Comparison of ENCODE assay signal across 8 cellular contexts in the genomic region with DNA sequence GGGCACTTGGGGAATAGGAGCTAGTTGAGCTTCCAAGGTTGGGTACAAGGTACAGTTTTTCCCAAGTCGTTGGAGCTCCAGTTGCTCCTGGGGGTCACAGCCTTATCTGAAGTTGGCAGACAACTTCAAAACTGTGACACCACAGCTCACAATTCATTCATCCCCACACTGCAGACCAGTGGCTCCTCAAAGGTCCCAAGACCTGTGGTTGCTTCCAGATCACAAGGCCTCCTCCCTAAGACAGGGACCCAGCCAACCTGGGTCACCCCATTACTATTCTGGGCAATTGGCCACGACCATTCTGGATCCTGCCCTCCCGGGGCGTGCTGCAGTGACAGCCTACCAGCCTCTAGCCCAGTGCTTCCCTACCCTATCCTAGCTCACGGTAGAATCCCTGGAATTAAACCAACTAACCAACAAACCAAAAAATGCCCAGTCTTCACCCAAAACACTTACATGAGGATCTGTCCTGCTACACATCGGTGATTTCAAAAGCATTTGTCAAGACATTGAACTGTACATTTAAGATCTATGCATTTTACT. TPM values are rescaled to one million over a fixed set of nuclear protein-coding genes. Genes with fewer than 3 reads are reported as not detected.
DNase-seq lines count a peak whose midpoint lies in the region; ATAC-seq and TF ChIP-seq lines count a peak whose summit lies in the region.

No MANE protein-coding gene starts in this region.

- H3K9me3 ChIP-seq in T-helper 17 cell (ENCODE audit: control insufficient read depth, low read length, poor library complexity, severe bottlenecking) (no peaks in the 10 kb centered on the region), skeletal muscle satellite cell (replicated peaks; ENCODE audit: low read length) (no peaks in the 10 kb centered on the region)

- H3K4me2 ChIP-seq in skeletal muscle satellite cell (ENCODE audit: low read length) = peak overlapping the region; percentile 86

- H3K4me3 Mint-ChIP-seq in activated T-cell treated with anti-CD3 and anti-CD28 coated beads, Interleukin-2, amount 50 U/mL, for 24 hours = peak overlapping the region; percentile 82
- H3K4me3 Mint-ChIP-seq in T-helper 17 cell = peak overlapping the region; percentile 86

- H3K27me3 ChIP-seq in foreskin keratinocyte (no peaks in the 10 kb centered on the region), skeletal muscle satellite cell (ENCODE audit: control insufficient read depth, insufficient read depth, low read length) (no peaks in the 10 kb centered on the region)

- H3K4me1 ChIP-seq in foreskin keratinocyte (peaks cover 4% of the 10 kb centered on the region), skeletal muscle satellite cell (ENCODE audit: control insufficient read depth, insufficient read depth, low read length) (peaks cover 39% of the 10 kb centered on the region)

- peak overlapping the region; percentile 73 for H3K4me3 ChIP-seq in skeletal muscle satellite cell (ENCODE audit: low read length)

- H3K27ac Mint-ChIP-seq in activated T-cell treated with anti-CD3 and anti-CD28 coated beads, Interleukin-2, amount 50 U/mL, for 24 hours = peak overlapping the region; percentile 94
- H3K27ac Mint-ChIP-seq in T-helper 17 cell = peak overlapping the region; percentile 92

- peak overlapping the region; percentile 70 for H3K9ac ChIP-seq in skeletal muscle satellite cell (ENCODE audit: low read depth, low read length)

- H3K27ac ChIP-seq in foreskin keratinocyte = peak overlapping the region; percentile 4

- H3K36me3 ChIP-seq in skeletal muscle satellite cell (ENCODE audit: insufficient read depth, low read length) = no peaks in the 10 kb centered on the region

- no peak for ATAC-seq in T-helper 17 cell
- ATAC-seq in foreskin keratinocyte = no peak
- no peak for ATAC-seq in HG03196 (IDR thresholded peaks at IDR 0.05; ENCODE audit: unreplicated experiment)

- no peaks in the 10 kb centered on the region for H3K27me3 Mint-ChIP-seq in activated T-cell treated with anti-CD3 and anti-CD28 coated beads, Interleukin-2, amount 50 U/mL, for 24 hours
- H3K27me3 Mint-ChIP-seq in T-helper 17 cell = no peaks in the 10 kb centered on the region

- H3K9me3 Mint-ChIP-seq in activated T-cell treated with anti-CD3 and anti-CD28 coated beads, Interleukin-2, amount 50 U/mL, for 24 hours = no peaks in the 10 kb centered on the region

- no peak for TF ChIP-seq CTCF in foreskin keratinocyte (conservative IDR thresholded peaks at IDR 0.05)

- peaks cover 39% of the 10 kb centered on the region for H3K4me1 Mint-ChIP-seq in activated T-cell treated with anti-CD3 and anti-CD28 coated beads, Interleukin-2, amount 50 U/mL, for 24 hours (ENCODE audit: low read depth)
- peaks cover 38% of the 10 kb centered on the region for H3K4me1 Mint-ChIP-seq in T-helper 17 cell

- DNase-seq in activated T-cell treated with anti-CD3 and anti-CD28 coated beads, Interleukin-2, amount 50 U/mL, for 24 hours = no peak
- DNase-seq in activated T-cell treated with anti-CD3 and anti-CD28 coated beads for 4 hours (no peak), T-helper 17 cell (no peak), foreskin keratinocyte (no peak), inferior parietal cortex (ENCODE audit: extremely low spot score) (no peak), NCI-H2107 (lab: John Stamatoyannopoulos, UW) (no peak)

- H3K36me3 Mint-ChIP-seq in activated T-cell treated with anti-CD3 and anti-CD28 coated beads, Interleukin-2, amount 50 U/mL, for 24 hours (ENCODE audit: low read depth) = peaks cover 57% of the 10 kb centered on the region
- peaks cover 3% of the 10 kb centered on the region for H3K36me3 Mint-ChIP-seq in T-helper 17 cell (ENCODE audit: low read depth)

RNA-seq across cellular contexts. Expression of gene PDXP, which starts 0.9 kb away (rescaled TPM):
- total RNA-seq in T-helper 17 cell = 1 to 10 TPM; 2.6 to 3.0 TPM
- 9.7 and 10.2 TPM in 2 replicates for total RNA-seq in foreskin keratinocyte
- 12.5 and 13.3 TPM in 2 replicates for polyA plus RNA-seq in foreskin keratinocyte
- total RNA-seq in skeletal muscle satellite cell (2012; rRNA removed) = 10.1 and 17.3 TPM in 2 replicates

RNA-seq across cellular contexts. Expression of gene LGALS1, which starts 17.8 kb away (rescaled TPM):
- 100 to 1,000 TPM; 152 to 154 TPM for total RNA-seq in T-helper 17 cell
- 2,399 and 2,773 TPM in 2 replicates for total RNA-seq in foreskin keratinocyte
- polyA plus RNA-seq in foreskin keratinocyte = 3,861 and 5,401 TPM in 2 replicates
- 4,494 and 5,107 TPM in 2 replicates for total RNA-seq in skeletal muscle satellite cell (2012; rRNA removed)

RNA-seq across cellular contexts. Expression of gene SH3BP1, which starts 18.2 kb away (rescaled TPM):
- total RNA-seq in T-helper 17 cell (10 to 100 TPM; 79.7 to 97.5 TPM), foreskin keratinocyte (48.6 and 51.5 TPM in 2 replicates)
- 61.9 and 71.5 TPM in 2 replicates for polyA plus RNA-seq in foreskin keratinocyte
- 10.5 and 13.4 TPM in 2 replicates for total RNA-seq in skeletal muscle satellite cell (2012; rRNA removed)

RNA-seq across cellular contexts. Expression of gene NOL12, which starts 28.5 kb away (rescaled TPM):
- total RNA-seq in T-helper 17 cell (10 to 100 TPM; 26.2 to 34.8 TPM), foreskin keratinocyte (31.1 and 33.2 TPM in 2 replicates)
- 44.9 and 46.9 TPM in 2 replicates for polyA plus RNA-seq in foreskin keratinocyte
- 38.0 and 39.5 TPM in 2 replicates for total RNA-seq in skeletal muscle satellite cell (2012; rRNA removed)

RNA-seq across cellular contexts. Expression of gene TRIOBP, which starts 39.2 kb away (rescaled TPM):
- 10 to 100 TPM; 14.3 to 18.8 TPM for total RNA-seq in T-helper 17 cell
- total RNA-seq in foreskin keratinocyte = 35.1 and 36.7 TPM in 2 replicates
- polyA plus RNA-seq in foreskin keratinocyte = 23.6 and 26.8 TPM in 2 replicates
- 186 and 191 TPM in 2 replicates for total RNA-seq in skeletal muscle satellite cell (2012; rRNA removed)

Comparison
In these comparisons a context has a peak if more than half of its experiments do, and no peak if none do; other contexts are left out.
1. RNA of gene LGALS1, which starts 17.8 kb away (total RNA-seq): 2,399 to 2,773 TPM in foreskin keratinocyte; 152 to 154 TPM in T-helper 17 cell; every median in the first group is over 10 times any median in the second.